In genomic region chr2:21155365-21156136, GRCh38 we compare ENCODE assay signal across 33 cellular contexts. TPM values are rescaled to one million over a fixed set of nuclear protein-coding genes. Genes with fewer than 3 reads are reported as not detected.
"Had no signal": no experiment of that assay in that cellular context is flagged by ENCODE, and none has a peak within 500 bp of the region (broad histone marks: within the 10 kb centered on the region; RNA-seq: fewer than 3 reads in every experiment).

No MANE protein-coding gene starts in this region.

- H3K9me3 Mint-ChIP-seq: activated CD4-positive, alpha-beta memory T cell treated with anti-CD3 and anti-CD28 coated beads, Interleukin-2, amount 10 ng/mL, durations not matched to agents 7 days and 5 days; activated naive CD4-positive, alpha-beta T cell treated with anti-CD3 and anti-CD28 coated beads for 36 hours; activated T-helper 17 cell treated with anti-CD3 and anti-CD28 coated beads, Interleukin-2, amount 50 U/mL, for 72 hours; T-cell had no signal

- DNase-seq: activated CD4-positive, alpha-beta memory T cell treated with anti-CD3 and anti-CD28 coated beads, Interleukin-2, amount 10 ng/mL, durations not matched to agents 7 days and 5 days; activated CD4-positive, alpha-beta T cell treated with anti-CD3 and anti-CD28 coated beads for 36 hours; activated CD4-positive, alpha-beta T cell treated with anti-CD3 and anti-CD28 coated beads, Interleukin-2, amount 50 U/mL, for 1 hour; activated gamma-delta T cell; activated naive CD4-positive, alpha-beta T cell treated with anti-CD3 and anti-CD28 coated beads for 36 hours; activated T-cell treated with anti-CD3 and anti-CD28 coated beads for 4 hours; activated T-cell treated with anti-CD3 and anti-CD28 coated beads, Interleukin-2, amount 50 U/mL, for 48 hours; amygdala; Karpas-422; NCI-H1048; NCI-H146; NCI-H2029; NCI-H2107; NCI-H2171 treated with DMSO at 0.1 percent for 48 hours; NCI-H226; NCI-H510A; NCI-H526 treated with DMSO at 0.1 percent for 48 hours; NCI-H82; RPMI8226; T-cell had no signal

- H3K4me1 Mint-ChIP-seq: activated CD4-positive, alpha-beta memory T cell treated with anti-CD3 and anti-CD28 coated beads, Interleukin-2, amount 10 ng/mL, durations not matched to agents 7 days and 5 days; activated CD4-positive, alpha-beta T cell treated with anti-CD3 and anti-CD28 coated beads for 36 hours; activated T-helper 17 cell treated with anti-CD3 and anti-CD28 coated beads, Interleukin-2, amount 50 U/mL, for 72 hours; brain; T-cell had no signal

- H3K36me3 Mint-ChIP-seq: activated naive CD8-positive, alpha-beta T cell; brain; T-cell had no signal

- H3K27me3 Mint-ChIP-seq: activated CD4-positive, alpha-beta memory T cell treated with anti-CD3 and anti-CD28 coated beads, Interleukin-2, amount 10 ng/mL, durations not matched to agents 7 days and 5 days; activated naive CD8-positive, alpha-beta T cell; activated T-helper 17 cell treated with anti-CD3 and anti-CD28 coated beads, Interleukin-2, amount 50 U/mL, for 72 hours had no signal

- ATAC-seq: activated CD4-positive, alpha-beta T cell treated with anti-CD3 and anti-CD28 coated beads for 36 hours; activated T-helper 17 cell treated with anti-CD3 and anti-CD28 coated beads, Interleukin-2, amount 50 U/mL, for 72 hours; K562; Panc1; Right ventricle myocardium inferior; T-cell had no signal

- H3K36me3 ChIP-seq: cardiac muscle cell had no signal

- H3K4me3 ChIP-seq: cardiac muscle cell, K562, SK-N-MC had no signal

- H3K27me3 ChIP-seq: cardiac muscle cell had no signal

- H3K4me3 Mint-ChIP-seq: activated CD4-positive, alpha-beta memory T cell treated with anti-CD3 and anti-CD28 coated beads, Interleukin-2, amount 10 ng/mL, durations not matched to agents 7 days and 5 days; activated CD4-positive, alpha-beta T cell treated with anti-CD3 and anti-CD28 coated beads for 36 hours; activated naive CD4-positive, alpha-beta T cell treated with anti-CD3 and anti-CD28 coated beads for 36 hours; activated naive CD8-positive, alpha-beta T cell; activated T-helper 17 cell treated with anti-CD3 and anti-CD28 coated beads, Interleukin-2, amount 50 U/mL, for 72 hours; brain; T-cell had no signal

- H3K27ac ChIP-seq: cardiac muscle cell, SK-N-MC, VCaP had no signal

- H3K27ac Mint-ChIP-seq: activated CD4-positive, alpha-beta memory T cell treated with anti-CD3 and anti-CD28 coated beads, Interleukin-2, amount 10 ng/mL, durations not matched to agents 7 days and 5 days; activated CD4-positive, alpha-beta T cell treated with anti-CD3 and anti-CD28 coated beads for 36 hours; activated naive CD4-positive, alpha-beta T cell treated with anti-CD3 and anti-CD28 coated beads for 36 hours; activated naive CD8-positive, alpha-beta T cell; activated T-helper 17 cell treated with anti-CD3 and anti-CD28 coated beads, Interleukin-2, amount 50 U/mL, for 72 hours; brain; T-cell had no signal

RNA-seq across cellular contexts. Expression of gene TDRD15, which starts 31.8 kb away (rescaled TPM):
- total RNA-seq: activated CD4-positive, alpha-beta T cell treated with anti-CD3 and anti-CD28 coated beads for 36 hours; activated CD8-positive, alpha-beta memory T cell treated with anti-CD3 and anti-CD28 coated beads for 36 hours; activated naive CD4-positive, alpha-beta T cell treated with anti-CD3 and anti-CD28 coated beads for 36 hours; astrocyte; cardiac muscle cell; OCI-LY7; Right ventricle myocardium inferior; T-cell; T-helper 2 cell treated with Interferon-gamma antibody and Interleukin-4, amounts not matched to agents 100 ng/mL and 5 ng/mL, for 36 hours had no signal
- polyA plus RNA-seq: cardiac muscle cell had no signal
